ENCODE assay signal across 31 cellular contexts in genomic region chr6:124560836-124561585, GRCh38.
"Had no signal": no experiment of that assay in that cellular context is flagged by ENCODE, and none has a peak within 500 bp of the region (broad histone marks: within the 10 kb centered on the region; RNA-seq: fewer than 3 reads in every experiment).

No MANE protein-coding gene starts in this region.

- H3K4me3 Mint-ChIP-seq: activated CD4-positive, alpha-beta memory T cell treated with anti-CD3 and anti-CD28 coated beads, Interleukin-2, amount 10 ng/mL, durations not matched to agents 7 days and 5 days; activated CD4-positive, alpha-beta T cell treated with anti-CD3 and anti-CD28 coated beads, Interleukin-2, amount 10 ng/mL, durations not matched to agents 7 days and 5 days; activated naive CD4-positive, alpha-beta T cell treated with anti-CD3 and anti-CD28 coated beads for 36 hours; activated naive CD4-positive, alpha-beta T cell treated with anti-CD3 and anti-CD28 coated beads, Interleukin-2, amount 50 U/mL, for 24 hours; activated naive CD8-positive, alpha-beta T cell treated with anti-CD3 and anti-CD28 coated beads for 36 hours; activated naive CD8-positive, alpha-beta T cell treated with anti-CD3 and anti-CD28 coated beads, Interleukin-2, amount 50 U/mL, for 24 hours; activated T-cell treated with anti-CD3 and anti-CD28 coated beads, Interleukin-2, amount 50 U/mL, for 4 hours; activated T-helper 17 cell treated with anti-CD3 and anti-CD28 coated beads, Interleukin-2, amount 50 U/mL, for 72 hours; dendritic cell treated with granulocyte-macrophage colony-stimulating factor and Interleukin-4, amounts not matched to agents 40 ng/mL and 50 ng/mL, for 4 days; endodermal cell had no signal

- H3K27me3 ChIP-seq: adrenal gland, breast epithelium, cardiac muscle cell, dorsolateral prefrontal cortex had no signal

- H3K9me3 ChIP-seq: adrenal gland had no signal

- H3K36me3 ChIP-seq: adrenal gland, breast epithelium, cardiac muscle cell had no signal

- H3K4me3 ChIP-seq: adrenal gland, breast epithelium, cardiac muscle cell, coronary artery, dorsolateral prefrontal cortex had no signal

- H3K4me1 Mint-ChIP-seq: activated CD4-positive, alpha-beta memory T cell treated with anti-CD3 and anti-CD28 coated beads, Interleukin-2, amount 10 ng/mL, durations not matched to agents 7 days and 5 days; activated CD4-positive, alpha-beta T cell treated with anti-CD3 and anti-CD28 coated beads, Interleukin-2, amount 10 ng/mL, durations not matched to agents 7 days and 5 days; activated naive CD4-positive, alpha-beta T cell treated with anti-CD3 and anti-CD28 coated beads, Interleukin-2, amount 50 U/mL, for 24 hours; activated naive CD8-positive, alpha-beta T cell treated with anti-CD3 and anti-CD28 coated beads for 36 hours; activated naive CD8-positive, alpha-beta T cell treated with anti-CD3 and anti-CD28 coated beads, Interleukin-2, amount 50 U/mL, for 24 hours; activated T-helper 17 cell treated with anti-CD3 and anti-CD28 coated beads, Interleukin-2, amount 50 U/mL, for 72 hours had no signal

- H3K27ac ChIP-seq: adrenal gland, breast epithelium, cardiac muscle cell, coronary artery had no signal

- DNase-seq: activated CD4-positive, alpha-beta memory T cell treated with anti-CD3 and anti-CD28 coated beads, Interleukin-2, amount 10 ng/mL, durations not matched to agents 7 days and 5 days; activated CD4-positive, alpha-beta T cell treated with anti-CD3 and anti-CD28 coated beads for 1 hour; activated CD4-positive, alpha-beta T cell treated with anti-CD3 and anti-CD28 coated beads for 4 hours; activated CD4-positive, alpha-beta T cell treated with anti-CD3 and anti-CD28 coated beads, Interleukin-2, amount 10 ng/mL, durations not matched to agents 7 days and 5 days; activated CD4-positive, alpha-beta T cell treated with anti-CD3 and anti-CD28 coated beads, Interleukin-2, amount 50 U/mL, for 4 hours; activated CD8-positive, alpha-beta memory T cell treated with anti-CD3 and anti-CD28 coated beads, Interleukin-2, amount 50 U/mL, for 48 hours; activated effector memory CD4-positive, alpha-beta T cell treated with Interleukin-2 at 50 U/mL for 16 hours; activated naive CD4-positive, alpha-beta T cell treated with anti-CD3 and anti-CD28 coated beads for 36 hours; activated naive CD8-positive, alpha-beta T cell treated with anti-CD3 and anti-CD28 coated beads for 36 hours; activated naive CD8-positive, alpha-beta T cell treated with anti-CD3 and anti-CD28 coated beads, Interleukin-2, amount 50 U/mL, for 24 hours; activated T-cell treated with anti-CD3 and anti-CD28 coated beads for 4 hours; activated T-cell treated with anti-CD3 and anti-CD28 coated beads, Interleukin-2, amount 50 U/mL, for 4 hours; adrenal gland; amygdala; aorta; central memory CD4-positive, alpha-beta T cell; dorsolateral prefrontal cortex; effector memory CD4-positive, alpha-beta T cell; endodermal cell; foreskin fibroblast; head of caudate nucleus; T-helper 1 cell; T-helper 2 cell had no signal

- ATAC-seq: activated naive CD8-positive, alpha-beta T cell treated with anti-CD3 and anti-CD28 coated beads, Interleukin-2, amount 50 U/mL, for 24 hours; activated T-cell treated with anti-CD3 and anti-CD28 coated beads, Interleukin-2, amount 50 U/mL, for 4 hours; activated T-helper 17 cell treated with anti-CD3 and anti-CD28 coated beads, Interleukin-2, amount 50 U/mL, for 72 hours; esophagus mucosa had no signal

- H3K36me3 Mint-ChIP-seq: activated naive CD4-positive, alpha-beta T cell treated with anti-CD3 and anti-CD28 coated beads, Interleukin-2, amount 50 U/mL, for 24 hours; activated naive CD8-positive, alpha-beta T cell treated with anti-CD3 and anti-CD28 coated beads for 36 hours; brain had no signal

- H3K27me3 Mint-ChIP-seq: activated CD4-positive, alpha-beta memory T cell treated with anti-CD3 and anti-CD28 coated beads, Interleukin-2, amount 10 ng/mL, durations not matched to agents 7 days and 5 days; activated CD4-positive, alpha-beta T cell treated with anti-CD3 and anti-CD28 coated beads, Interleukin-2, amount 10 ng/mL, durations not matched to agents 7 days and 5 days; activated naive CD4-positive, alpha-beta T cell treated with anti-CD3 and anti-CD28 coated beads, Interleukin-2, amount 50 U/mL, for 24 hours; activated naive CD8-positive, alpha-beta T cell treated with anti-CD3 and anti-CD28 coated beads for 36 hours; activated naive CD8-positive, alpha-beta T cell treated with anti-CD3 and anti-CD28 coated beads, Interleukin-2, amount 50 U/mL, for 24 hours; activated T-helper 17 cell treated with anti-CD3 and anti-CD28 coated beads, Interleukin-2, amount 50 U/mL, for 72 hours; dendritic cell treated with granulocyte-macrophage colony-stimulating factor and Interleukin-4, amounts not matched to agents 40 ng/mL and 50 ng/mL, for 4 days had no signal

- H3K27ac Mint-ChIP-seq: activated CD4-positive, alpha-beta memory T cell treated with anti-CD3 and anti-CD28 coated beads, Interleukin-2, amount 10 ng/mL, durations not matched to agents 7 days and 5 days; activated CD4-positive, alpha-beta T cell treated with anti-CD3 and anti-CD28 coated beads, Interleukin-2, amount 10 ng/mL, durations not matched to agents 7 days and 5 days; activated naive CD4-positive, alpha-beta T cell treated with anti-CD3 and anti-CD28 coated beads for 36 hours; activated naive CD4-positive, alpha-beta T cell treated with anti-CD3 and anti-CD28 coated beads, Interleukin-2, amount 50 U/mL, for 24 hours; activated naive CD8-positive, alpha-beta T cell treated with anti-CD3 and anti-CD28 coated beads for 36 hours; activated naive CD8-positive, alpha-beta T cell treated with anti-CD3 and anti-CD28 coated beads, Interleukin-2, amount 50 U/mL, for 24 hours; activated T-helper 17 cell treated with anti-CD3 and anti-CD28 coated beads, Interleukin-2, amount 50 U/mL, for 72 hours; dendritic cell treated with granulocyte-macrophage colony-stimulating factor and Interleukin-4, amounts not matched to agents 40 ng/mL and 50 ng/mL, for 4 days; endodermal cell had no signal

- H3K4me1 ChIP-seq: adrenal gland, breast epithelium had no signal

- H3K9me3 Mint-ChIP-seq: activated CD4-positive, alpha-beta T cell treated with anti-CD3 and anti-CD28 coated beads, Interleukin-2, amount 10 ng/mL, durations not matched to agents 7 days and 5 days; activated naive CD8-positive, alpha-beta T cell treated with anti-CD3 and anti-CD28 coated beads for 36 hours had no signal
